In genomic region chr3:48299746-48300361, GRCh38 we compare ENCODE assay signal across 8 cellular contexts. TPM values are rescaled to one million over a fixed set of nuclear protein-coding genes. Genes with fewer than 3 reads are reported as not detected.
A peak's percentile ranks its signal among the peaks of the same experiment; 100 is the strongest.
DNase-seq lines count a peak whose midpoint lies in the region; ATAC-seq and TF ChIP-seq lines count a peak whose summit lies in the region.

No MANE protein-coding gene starts in this region.

- no peaks in the 10 kb centered on the region for H3K9me3 Mint-ChIP-seq in activated naive CD8-positive, alpha-beta T cell treated with anti-CD3 and anti-CD28 coated beads, Interleukin-2, amount 50 U/mL, for 24 hours

- peaks cover 25% of the 10 kb centered on the region for H3K36me3 ChIP-seq in muscle layer of colon (ENCODE audit: insufficient read depth, low read length)
- peaks cover 5 to 7% of the 10 kb centered on the region in 2 donors for H3K36me3 ChIP-seq in aorta (ENCODE audit: control insufficient read depth in 1 of 2, insufficient read depth in 2 of 2, low read length in 1 of 2)

- peaks cover 44% of the 10 kb centered on the region for H3K4me1 Mint-ChIP-seq in activated naive CD8-positive, alpha-beta T cell treated with anti-CD3 and anti-CD28 coated beads, Interleukin-2, amount 50 U/mL, for 24 hours

- ATAC-seq in activated naive CD8-positive, alpha-beta T cell treated with anti-CD3 and anti-CD28 coated beads, Interleukin-2, amount 50 U/mL, for 24 hours: no peak
- no peak for ATAC-seq in GM21367 (IDR thresholded peaks at IDR 0.05; ENCODE audit: unreplicated experiment)
- ATAC-seq in aorta (ENCODE audit: low FRiP score): no peak

- H3K27ac ChIP-seq in muscle layer of colon (ENCODE audit: low read depth, low read length): no peak overlapping the region
- H3K27ac ChIP-seq in aorta (ENCODE audit: low read depth in 1 of 2, low read length in 2 of 2): no peak overlapping the region

- H3K4me3 Mint-ChIP-seq in activated naive CD8-positive, alpha-beta T cell treated with anti-CD3 and anti-CD28 coated beads, Interleukin-2, amount 50 U/mL, for 24 hours: peak overlapping the region; percentile 95

- H3K27ac Mint-ChIP-seq in activated naive CD8-positive, alpha-beta T cell treated with anti-CD3 and anti-CD28 coated beads, Interleukin-2, amount 50 U/mL, for 24 hours: peak overlapping the region; percentile 79

- TF ChIP-seq CTCF in AG10803 (conservative IDR thresholded peaks at IDR 0.05; ENCODE audit: low read length): no peak
- no peak for TF ChIP-seq CTCF in HFF-Myc (IDR thresholded peaks at IDR 0.05; ENCODE audit: low read depth, low read length, missing control alignments)

- peaks cover 15% of the 10 kb centered on the region for H3K4me1 ChIP-seq in muscle layer of colon (ENCODE audit: insufficient read depth, low read length)
- H3K4me1 ChIP-seq in aorta (ENCODE audit: control insufficient read depth in 1 of 2, insufficient read depth in 2 of 2, low read length in 2 of 2): peaks cover 0 to 6% of the 10 kb centered on the region in 2 donors

- 97% methylated on average over 5 of the region's 5 CpGs for WGBS in aorta, 2 donors

- peaks cover 56% of the 10 kb centered on the region for H3K36me3 Mint-ChIP-seq in activated naive CD8-positive, alpha-beta T cell treated with anti-CD3 and anti-CD28 coated beads, Interleukin-2, amount 50 U/mL, for 24 hours (ENCODE audit: low read depth)

- intact Hi-C loops in aorta (cut with DNase I): no loop called here

- H3K9ac ChIP-seq in muscle layer of colon (ENCODE audit: low read length): no peak overlapping the region

- H3K9me3 ChIP-seq in muscle layer of colon (ENCODE audit: low read length): no peaks in the 10 kb centered on the region
- H3K9me3 ChIP-seq in aorta (ENCODE audit: control insufficient read depth, low read length): no peaks in the 10 kb centered on the region

- no peaks in the 10 kb centered on the region for H3K27me3 Mint-ChIP-seq in activated naive CD8-positive, alpha-beta T cell treated with anti-CD3 and anti-CD28 coated beads, Interleukin-2, amount 50 U/mL, for 24 hours

- no peak for DNase-seq in AG10803 (ENCODE audit: low read depth)
- no peak for DNase-seq in HFF-Myc (ENCODE audit: extremely low read depth, low read depth)
- DNase-seq in activated naive CD8-positive, alpha-beta T cell treated with anti-CD3 and anti-CD28 coated beads, Interleukin-2, amount 50 U/mL, for 24 hours: no peak
- no peak for DNase-seq in stimulated activated CD4-positive, alpha-beta T cell treated with anti-CD3 and anti-CD28 coated beads, Interleukin-15, amount 100 ng/mL, for 24 hours
- DNase-seq in NCI-H2227 (lab: John Stamatoyannopoulos, UW; ENCODE audit: unreplicated experiment): no peak
- no peak for DNase-seq in aorta

- H3K27me3 ChIP-seq in muscle layer of colon (ENCODE audit: control insufficient read depth in 1 of 2, insufficient read depth in 2 of 2, low read length in 2 of 2): no peaks in the 10 kb centered on the region
- H3K27me3 ChIP-seq in aorta (ENCODE audit: control insufficient read depth in 1 of 2, insufficient read depth in 2 of 2, low read length in 1 of 2): no peaks in the 10 kb centered on the region

- H3K4me3 ChIP-seq in AG10803 (ENCODE audit: low read length): peak overlapping the region; percentile 85; the same call in 1 of the 2 replicates
- H3K4me3 ChIP-seq in HFF-Myc (replicated peaks; ENCODE audit: low read depth, low read length): peak overlapping the region; percentile 63
- peak overlapping the region; percentile 30 to 85 for H3K4me3 ChIP-seq in muscle layer of colon (ENCODE audit: low read depth in 1 of 2, low read length in 2 of 2)
- H3K4me3 ChIP-seq in aorta (ENCODE audit: low read length in 2 of 2): no peak overlapping the region

RNA-seq across cellular contexts. Expression of gene NME6, which starts 1.3 kb away (rescaled TPM):
- total RNA-seq in aorta: 10 to 100 TPM; 17.2 to 27.7 TPM
- 10 to 100 TPM; 11.7 to 19.0 TPM for polyA plus RNA-seq in aorta

RNA-seq across cellular contexts. Expression of gene SPINK8, which starts 33.6 kb away (rescaled TPM):
- total RNA-seq in aorta: not detected
- not detected for polyA plus RNA-seq in aorta

RNA-seq across cellular contexts. Expression of gene ZNF589, which starts 59.0 kb away (rescaled TPM):
- 10 to 100 TPM in 1 of 2 donors, 1 to 10 TPM in 1; 7.1 to 19.4 TPM for total RNA-seq in aorta
- 1 to 10 TPM; 2.5 to 6.7 TPM for polyA plus RNA-seq in aorta

Comparison
In these comparisons a context has a peak if more than half of its experiments do, and no peak if none do; other contexts are left out.
1. H3K4me3 ChIP-seq: peak in AG10803 (single experiment), HFF-Myc (single experiment) and muscle layer of colon (2 of 2); none in aorta (0 of 2).